In the genomic region with DNA sequence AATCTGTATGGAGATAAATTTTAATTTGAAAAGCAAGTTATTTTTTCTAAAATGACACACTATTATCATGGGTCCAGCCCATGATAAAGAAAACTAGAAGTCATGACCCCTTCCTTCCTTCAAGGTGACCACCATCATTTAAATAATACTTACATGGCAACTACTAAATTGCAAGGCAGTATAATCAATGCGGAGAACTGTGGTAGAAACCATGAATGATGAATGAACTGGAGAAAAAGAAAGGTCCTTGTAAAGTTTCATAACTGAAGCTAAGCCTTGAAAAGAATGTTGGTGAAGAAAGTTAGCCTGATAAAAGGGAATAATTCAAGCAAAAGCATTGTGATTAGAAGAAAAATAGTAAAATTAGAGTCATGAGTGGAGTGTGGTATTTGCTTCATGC, we compare ENCODE assay signal across 18 cellular contexts.
DNase-seq lines count a peak whose midpoint lies in the region; ATAC-seq and TF ChIP-seq lines count a peak whose summit lies in the region.
"Had no signal": no experiment of that assay in that cellular context is flagged by ENCODE, and none has a peak within 500 bp of the region (broad histone marks: within the 10 kb centered on the region; RNA-seq: fewer than 3 reads in every experiment).

No MANE protein-coding gene starts in this region.

- peak; percentile 45 for ATAC-seq in stimulated activated naive CD8-positive, alpha-beta T cell treated with anti-CD3 and anti-CD28 coated beads, Interleukin-15, Interleukin-2, amounts not matched to agents 100 U/mL and 50 U/mL, for 24 hours
- ATAC-seq: GM23338, HCT116 had no signal

- no peak overlapping the region for H3K4me3 Mint-ChIP-seq in activated T-helper 1 cell treated with anti-CD3 and anti-CD28 coated beads, Interleukin-12 subunit alpha, Interleukin-12 subunit beta, Interleukin-2, Interleukin-4 antibody, amounts not matched to agents 30 ng/mL and 10 ng/mL and 1 ng/mL, durations not matched to agents 14 hours and 24 hours and 36 hours
- H3K4me3 Mint-ChIP-seq: CD4-positive, CD25-positive, alpha-beta regulatory T cell; GM23338; HFFc6 had no signal

- H3K9me3 ChIP-seq in KOPT-K1 (ENCODE audit: insufficient read depth, low read length, poor library complexity, severe bottlenecking), result peaks cover 21% of the 10 kb centered on the region
- H3K9me3 ChIP-seq: BE2C had no signal

- no peak overlapping the region for H3K4me3 ChIP-seq in HL-60 (replicated peaks; ENCODE audit: insufficient read depth, low read length)
- H3K4me3 ChIP-seq: GM23338 had no signal

- no peaks in the 10 kb centered on the region for H3K27me3 ChIP-seq in HL-60 (ENCODE audit: insufficient read depth, poor library complexity, severe bottlenecking)
- H3K27me3 ChIP-seq: BE2C had no signal

- no peaks in the 10 kb centered on the region for H3K36me3 Mint-ChIP-seq in activated T-helper 1 cell treated with anti-CD3 and anti-CD28 coated beads, Interleukin-12 subunit alpha, Interleukin-12 subunit beta, Interleukin-2, Interleukin-4 antibody, amounts not matched to agents 30 ng/mL and 10 ng/mL and 1 ng/mL, durations not matched to agents 14 hours and 24 hours and 36 hours (ENCODE audit: low read depth)
- H3K36me3 Mint-ChIP-seq: CD4-positive, CD25-positive, alpha-beta regulatory T cell; CD8-positive, alpha-beta memory T cell had no signal

- 0 out of 2 replicates have a peak, but pooled peaks cover 10% of the 10 kb centered on the region for H3K36me3 ChIP-seq in KOPT-K1 (ENCODE audit: insufficient read depth, low read length)
- H3K36me3 ChIP-seq: BE2C had no signal

- intact Hi-C loops in activated T-helper 1 cell treated with anti-CD3 and anti-CD28 coated beads, Interleukin-12 subunit alpha, Interleukin-12 subunit beta, Interleukin-2, Interleukin-4 antibody, amounts not matched to agents 30 ng/mL and 10 ng/mL and 1 ng/mL, durations not matched to agents 14 hours and 24 hours and 36 hours (cut with micrococcal nuclease), result no loop called here

- no peaks in the 10 kb centered on the region for H3K4me1 Mint-ChIP-seq in activated T-helper 1 cell treated with anti-CD3 and anti-CD28 coated beads, Interleukin-12 subunit alpha, Interleukin-12 subunit beta, Interleukin-2, Interleukin-4 antibody, amounts not matched to agents 30 ng/mL and 10 ng/mL and 1 ng/mL, durations not matched to agents 14 hours and 24 hours and 36 hours (ENCODE audit: low read depth)
- H3K4me1 Mint-ChIP-seq: CD4-positive, CD25-positive, alpha-beta regulatory T cell; CD8-positive, alpha-beta memory T cell had no signal

- no peak for TF ChIP-seq CTCF in HL-60 (IDR thresholded peaks at IDR 0.05; ENCODE audit: insufficient read depth, low read length)

- H3K27ac ChIP-seq in HL-60 (replicated peaks), result peak overlapping the region; percentile 89
- peak overlapping the region; percentile 97 for H3K27ac ChIP-seq in KOPT-K1 (ENCODE audit: low read depth, low read length, poor library complexity, severe bottlenecking)

- H3K27ac Mint-ChIP-seq in activated T-helper 1 cell treated with anti-CD3 and anti-CD28 coated beads, Interleukin-12 subunit alpha, Interleukin-12 subunit beta, Interleukin-2, Interleukin-4 antibody, amounts not matched to agents 30 ng/mL and 10 ng/mL and 1 ng/mL, durations not matched to agents 14 hours and 24 hours and 36 hours, result no peak overlapping the region
- H3K27ac Mint-ChIP-seq: CD4-positive, CD25-positive, alpha-beta regulatory T cell; CD8-positive, alpha-beta memory T cell; GM23338; HFFc6 had no signal

- H3K27me3 Mint-ChIP-seq in activated T-helper 1 cell treated with anti-CD3 and anti-CD28 coated beads, Interleukin-12 subunit alpha, Interleukin-12 subunit beta, Interleukin-2, Interleukin-4 antibody, amounts not matched to agents 30 ng/mL and 10 ng/mL and 1 ng/mL, durations not matched to agents 14 hours and 24 hours and 36 hours (ENCODE audit: insufficient read depth), result peaks cover 2% of the 10 kb centered on the region
- H3K27me3 Mint-ChIP-seq: CD4-positive, CD25-positive, alpha-beta regulatory T cell had no signal

- no peaks in the 10 kb centered on the region for H3K9me3 Mint-ChIP-seq in activated T-helper 1 cell treated with anti-CD3 and anti-CD28 coated beads, Interleukin-12 subunit alpha, Interleukin-12 subunit beta, Interleukin-2, Interleukin-4 antibody, amounts not matched to agents 30 ng/mL and 10 ng/mL and 1 ng/mL, durations not matched to agents 14 hours and 24 hours and 36 hours
- H3K9me3 Mint-ChIP-seq: CD8-positive, alpha-beta memory T cell; GM23338; HFFc6 had no signal

- DNase-seq in HL-60 (ENCODE audit: low read depth in 1 of 2, low spot score in 1 of 2), result no peak
- DNase-seq in stimulated activated naive CD8-positive, alpha-beta T cell treated with anti-CD3 and anti-CD28 coated beads, Interleukin-15, Interleukin-2, amounts not matched to agents 100 U/mL and 50 U/mL, for 24 hours, result no peak
- DNase-seq in OCI-M1 (lab: John Stamatoyannopoulos, UW), result no peak
- DNase-seq in SIG-M5 (lab: John Stamatoyannopoulos, UW), result no peak
- no peak for DNase-seq in activated T-helper 1 cell treated with anti-CD3 and anti-CD28 coated beads, Interleukin-12 subunit alpha, Interleukin-12 subunit beta, Interleukin-2, Interleukin-4 antibody, amounts not matched to agents 30 ng/mL and 10 ng/mL and 1 ng/mL, durations not matched to agents 14 hours and 24 hours and 36 hours (ENCODE audit: low spot score)
- DNase-seq: ACHN; BE2C; C1 segment of cervical spinal cord; CD4-positive, CD25-positive, alpha-beta regulatory T cell; CD8-positive, alpha-beta memory T cell; COR-L47; DMS 273 treated with DMSO at 0.1 percent for 48 hours; DMS53; H7; HFFc6 had no signal
